8 cellular contexts compared by ENCODE assay signal in genomic region chr12:12891646-12892355, GRCh38. TPM values are rescaled to one million over a fixed set of nuclear protein-coding genes. Genes with fewer than 3 reads are reported as not detected.
A peak's percentile ranks its signal among the peaks of the same experiment; 100 is the strongest.
DNase-seq lines count a peak whose midpoint lies in the region; ATAC-seq and TF ChIP-seq lines count a peak whose summit lies in the region.

No MANE protein-coding gene starts in this region.

- peaks cover 80% of the 10 kb centered on the region for H3K27me3 Mint-ChIP-seq in central memory CD8-positive, alpha-beta T cell
- H3K27me3 Mint-ChIP-seq in mesothelial cell of epicardium (ENCODE audit: low read depth) = no peaks in the 10 kb centered on the region

- H3K36me3 Mint-ChIP-seq in central memory CD8-positive, alpha-beta T cell (ENCODE audit: insufficient read depth) = no peaks in the 10 kb centered on the region
- H3K36me3 Mint-ChIP-seq in mesothelial cell of epicardium = peaks cover 5% of the 10 kb centered on the region

- no peak for TF ChIP-seq CTCF in mesothelial cell of epicardium (IDR thresholded peaks at IDR 0.05; ENCODE audit: unreplicated experiment)
- TF ChIP-seq CTCF in uterus (IDR thresholded peaks at IDR 0.05) = no peak

- no peaks in the 10 kb centered on the region for H3K9me3 Mint-ChIP-seq in central memory CD8-positive, alpha-beta T cell
- H3K9me3 Mint-ChIP-seq in mesothelial cell of epicardium = no peaks in the 10 kb centered on the region

- no peak overlapping the region for H3K27ac Mint-ChIP-seq in central memory CD8-positive, alpha-beta T cell (ENCODE audit: low read depth)
- H3K27ac Mint-ChIP-seq in mesothelial cell of epicardium = peak overlapping the region; percentile 100

- no peaks in the 10 kb centered on the region for H3K9me3 ChIP-seq in uterus

- H3K4me1 Mint-ChIP-seq in central memory CD8-positive, alpha-beta T cell = peaks cover 5% of the 10 kb centered on the region
- H3K4me1 Mint-ChIP-seq in mesothelial cell of epicardium = peaks cover 70% of the 10 kb centered on the region

- peak overlapping the region; percentile 55 to 58 for H3K4me3 ChIP-seq in uterus

- H3K27ac ChIP-seq in uterus = peak overlapping the region; percentile 84 to 94

- DNase-seq in Right ventricle myocardium superior (no peak), left ventricle myocardium superior (no peak), mesothelial cell of epicardium (ENCODE audit: low spot score in 2 of 2, unreplicated experiment in 2 of 2) (no peak), uterus (peak in 1 of 2 donors; percentile 35), NCI-H524 treated with DMSO at 0.1 percent for 48 hours (lab: John Stamatoyannopoulos, UW) (no peak), ureter (ENCODE audit: low spot score) (no peak)
- no peak for DNase-seq in central memory CD8-positive, alpha-beta T cell (ENCODE audit: low spot score in 2 of 2)

- ATAC-seq in Right ventricle myocardium superior (ENCODE audit: poor library complexity) (peak; percentile 3), left ventricle myocardium superior (no peak), HG02642 (IDR thresholded peaks at IDR 0.05; ENCODE audit: poor library complexity, unreplicated experiment) (no peak)
- no peak for ATAC-seq in central memory CD8-positive, alpha-beta T cell (replicated peaks; ENCODE audit: extremely low read depth, poor library complexity, severe bottlenecking)

- no peaks in the 10 kb centered on the region for H3K4me1 ChIP-seq in uterus

- TF ChIP-seq POLR2A in uterus (IDR thresholded peaks at IDR 0.05) = no peak

- H3K36me3 ChIP-seq in uterus = no peaks in the 10 kb centered on the region

- H3K4me3 Mint-ChIP-seq in central memory CD8-positive, alpha-beta T cell = peak overlapping the region; percentile 59
- peak overlapping the region; percentile 92 for H3K4me3 Mint-ChIP-seq in mesothelial cell of epicardium

- intact Hi-C loops in Right ventricle myocardium superior (cut with DNase I) = no loop called here
- intact Hi-C loops in left ventricle myocardium superior (cut with micrococcal nuclease) = no loop called here
- intact Hi-C loops in uterus (cut with DNase I; ENCODE audit: low total_unique reads) = no loop called here

- H3K27me3 ChIP-seq in uterus = no peaks in the 10 kb centered on the region

RNA-seq across cellular contexts. Expression of gene GPRC5A, which starts 0.4 kb away (rescaled TPM):
- total RNA-seq in Right ventricle myocardium superior = 2.0 TPM
- total RNA-seq in left ventricle myocardium superior = 1.9 TPM
- total RNA-seq in mesothelial cell of epicardium = 107 to 116 TPM (median 108 TPM) in 3 replicates
- total RNA-seq in uterus = 10 to 100 TPM in 3 of 4 donors, 1 to 10 TPM in 1; 2.0 to 13.2 (median 12.4) TPM
- total RNA-seq in ureter = 26.2 TPM
